ENCODE assay signal across 7 cellular contexts in the genomic region with DNA sequence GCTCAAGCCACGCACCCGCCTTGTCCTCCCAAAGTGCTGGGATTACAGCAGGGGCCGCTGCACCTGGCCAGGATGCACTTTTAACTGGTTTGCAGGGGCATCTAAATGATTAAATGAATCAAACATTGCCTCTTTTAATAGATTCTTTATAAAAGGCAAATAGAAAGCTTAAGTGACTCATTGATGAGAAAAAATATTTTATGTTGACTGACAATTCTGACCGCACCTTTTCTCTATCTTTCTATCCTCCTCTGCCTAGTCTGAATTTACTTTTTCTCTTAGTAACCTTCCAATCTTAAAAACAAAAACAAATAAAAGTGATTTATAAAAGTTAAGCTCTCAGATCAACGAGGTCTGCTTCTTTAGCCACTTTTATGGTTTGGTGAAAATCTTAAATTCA.
"Had no signal": no experiment of that assay in that cellular context is flagged by ENCODE, and none has a peak within 500 bp of the region (broad histone marks: within the 10 kb centered on the region; RNA-seq: fewer than 3 reads in every experiment).

No MANE protein-coding gene starts in this region.

- H3K4me1 Mint-ChIP-seq: GM23338 had no signal

- H3K4me3 Mint-ChIP-seq: GM23338, HFFc6, IgD-negative memory B cell had no signal

- H3K4me1 ChIP-seq: HAP-1 had no signal

- H3K9me3 Mint-ChIP-seq: GM23338, HFFc6, IgD-negative memory B cell had no signal

- H3K27ac ChIP-seq: HL-60 had no signal

- H3K27ac Mint-ChIP-seq: GM23338, HFFc6, IgD-negative memory B cell had no signal

- H3K27me3 Mint-ChIP-seq: IgD-negative memory B cell had no signal

- DNase-seq: HFFc6 had no signal

- H3K9me3 ChIP-seq: HAP-1 had no signal

- H3K36me3 ChIP-seq: HAP-1 had no signal

- H3K4me3 ChIP-seq: GM23338, HAP-1 had no signal

- ATAC-seq: GM23338, HCT116, HepG2 had no signal
